26 cellular contexts compared by ENCODE assay signal in the genomic region with DNA sequence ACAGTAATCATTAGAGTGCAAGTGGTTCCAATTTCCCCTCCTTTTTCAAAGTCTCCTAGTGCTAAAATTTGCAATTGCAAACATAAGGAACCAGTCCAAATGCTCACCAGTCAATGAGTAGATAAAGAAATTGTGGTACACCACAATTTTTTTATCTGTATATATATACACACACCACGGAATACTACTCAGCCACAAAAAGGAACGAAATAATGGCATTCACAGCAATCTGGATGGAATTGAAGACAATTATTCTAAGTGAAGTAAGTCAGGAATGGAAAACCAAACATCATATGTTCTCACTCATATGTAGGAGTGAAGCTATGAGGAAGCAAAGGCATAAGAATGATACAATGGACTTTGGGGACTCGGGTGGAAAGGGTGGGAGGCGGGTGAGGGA.
"Had no signal": no experiment of that assay in that cellular context is flagged by ENCODE, and none has a peak within 500 bp of the region (broad histone marks: within the 10 kb centered on the region; RNA-seq: fewer than 3 reads in every experiment).

No MANE protein-coding gene starts in this region.

- H3K4me3 ChIP-seq: breast epithelium, ovary, right lobe of liver, SK-N-MC, thyroid gland, upper lobe of left lung, vagina had no signal

- H3K36me3 ChIP-seq: breast epithelium, ovary, right lobe of liver, thyroid gland had no signal

- H3K9me3 Mint-ChIP-seq: activated T-helper 2 cell treated with anti-CD3 and anti-CD28 coated beads, Interferon-gamma antibody, Interleukin-2, Interleukin-4, amounts not matched to agents 10 μg/mL and 5 μg/mL and 100 μg/mL, durations not matched to agents 14 hours and 24 hours and 36 hours; dendritic cell treated with granulocyte-macrophage colony-stimulating factor and Interleukin-4, amounts not matched to agents 40 ng/mL and 50 ng/mL, for 4 days; endodermal cell; immature natural killer cell; naive B cell; nephron progenitor cell; stimulated activated naive CD8-positive, alpha-beta T cell treated with anti-CD3 and anti-CD28 coated beads, Interleukin-15, amount 100 ng/mL, for 72 hours had no signal

- H3K4me1 ChIP-seq: breast epithelium had no signal

- H3K27me3 Mint-ChIP-seq: activated CD4-positive, alpha-beta T cell treated with anti-CD3 and anti-CD28 coated beads, Interleukin-2, amount 10 ng/mL, durations not matched to agents 7 days and 5 days; dendritic cell treated with granulocyte-macrophage colony-stimulating factor and Interleukin-4, amounts not matched to agents 40 ng/mL and 50 ng/mL, for 4 days; naive B cell; progenitor cell of endocrine pancreas; stimulated activated naive CD8-positive, alpha-beta T cell treated with anti-CD3 and anti-CD28 coated beads, Interleukin-15, amount 100 ng/mL, for 72 hours had no signal

- H3K4me3 Mint-ChIP-seq: activated CD4-positive, alpha-beta T cell treated with anti-CD3 and anti-CD28 coated beads, Interleukin-2, amount 10 ng/mL, durations not matched to agents 7 days and 5 days; dendritic cell treated with granulocyte-macrophage colony-stimulating factor and Interleukin-4, amounts not matched to agents 40 ng/mL and 50 ng/mL, for 4 days; endodermal cell; immature natural killer cell; naive B cell; nephron progenitor cell had no signal

- H3K27ac Mint-ChIP-seq: activated CD4-positive, alpha-beta T cell treated with anti-CD3 and anti-CD28 coated beads, Interleukin-2, amount 10 ng/mL, durations not matched to agents 7 days and 5 days; activated T-helper 2 cell treated with anti-CD3 and anti-CD28 coated beads, Interferon-gamma antibody, Interleukin-2, Interleukin-4, amounts not matched to agents 10 μg/mL and 5 μg/mL and 100 μg/mL, durations not matched to agents 14 hours and 24 hours and 36 hours; dendritic cell treated with granulocyte-macrophage colony-stimulating factor and Interleukin-4, amounts not matched to agents 40 ng/mL and 50 ng/mL, for 4 days; endodermal cell; nephron progenitor cell; progenitor cell of endocrine pancreas had no signal

- H3K9me3 ChIP-seq: breast epithelium, ovary, right lobe of liver, thyroid gland, upper lobe of left lung, vagina had no signal

- H3K27me3 ChIP-seq: breast epithelium, ovary, right lobe of liver, thyroid gland, upper lobe of left lung, vagina had no signal

- H3K27ac ChIP-seq: breast epithelium, ovary, SK-N-MC, thyroid gland, upper lobe of left lung, vagina, VCaP had no signal

- DNase-seq: activated CD4-positive, alpha-beta T cell treated with anti-CD3 and anti-CD28 coated beads, Interleukin-2, amount 10 ng/mL, durations not matched to agents 7 days and 5 days; central memory CD4-positive, alpha-beta T cell; endodermal cell; foreskin fibroblast; head of caudate nucleus; hippocampal formation; immature natural killer cell; kidney; left colon; mammary epithelial cell; naive B cell; nephron progenitor cell; ovary; right lobe of liver; stimulated activated CD4-positive, alpha-beta T cell treated with anti-CD3 and anti-CD28 coated beads, Interleukin-2, amount 100 ng/mL, for 48 hours; stimulated activated naive CD8-positive, alpha-beta T cell treated with anti-CD3 and anti-CD28 coated beads, Interleukin-15, amount 100 ng/mL, for 72 hours; thyroid gland; upper lobe of left lung had no signal

- ATAC-seq: esophagus mucosa; left colon; right lobe of liver; stimulated activated naive CD8-positive, alpha-beta T cell treated with anti-CD3 and anti-CD28 coated beads, Interleukin-15, amount 100 ng/mL, for 72 hours had no signal

- H3K4me1 Mint-ChIP-seq: endodermal cell, nephron progenitor cell had no signal
